27 cellular contexts compared by ENCODE assay signal in the genomic region with DNA sequence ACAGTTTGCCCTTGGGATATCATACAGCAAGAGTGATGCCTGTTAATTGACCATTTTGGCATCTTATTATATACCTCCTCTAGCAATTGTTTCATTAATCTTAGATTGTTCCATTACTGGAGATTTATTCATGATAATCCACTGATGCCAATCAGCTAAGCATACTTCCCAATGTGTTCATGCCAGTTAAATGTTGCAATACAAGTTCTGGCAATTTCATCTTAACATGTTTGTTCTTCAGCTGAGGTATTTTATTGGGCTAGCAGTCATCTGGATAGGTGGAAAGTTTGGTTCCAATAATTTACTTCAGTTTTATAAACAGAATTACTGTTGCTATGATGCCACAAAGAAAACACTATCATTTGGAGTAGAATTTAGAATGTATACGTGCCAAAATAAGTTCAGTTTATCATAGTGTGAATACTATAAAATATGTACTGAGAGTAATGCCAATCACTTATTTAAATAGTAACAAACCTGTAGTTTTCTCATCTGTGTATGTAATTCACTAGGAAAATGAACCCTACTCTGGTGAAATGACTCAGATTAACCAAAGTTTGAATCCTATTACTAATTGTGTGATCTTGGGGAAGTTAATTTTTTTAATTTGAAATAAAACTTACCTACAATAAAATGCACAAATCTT. TPM values are rescaled to one million over a fixed set of nuclear protein-coding genes. Genes with fewer than 3 reads are reported as not detected.
"Had no signal": no experiment of that assay in that cellular context is flagged by ENCODE, and none has a peak within 500 bp of the region (broad histone marks: within the 10 kb centered on the region; RNA-seq: fewer than 3 reads in every experiment).

No MANE protein-coding gene starts in this region.

- DNase-seq: activated CD4-positive, alpha-beta T cell treated with anti-CD3 and anti-CD28 coated beads, Interleukin-2, amount 10 ng/mL, durations not matched to agents 7 days and 5 days; activated CD4-positive, CD25-positive, alpha-beta regulatory T cell treated with anti-CD3 and anti-CD28 coated beads, Interleukin-2, amount 50 U/mL, for 72 hours; activated CD8-positive, alpha-beta T cell treated with anti-CD3 and anti-CD28 coated beads for 36 hours; activated naive CD4-positive, alpha-beta T cell; activated T-cell treated with anti-CD3 and anti-CD28 coated beads, Interleukin-2, amount 50 U/mL, for 4 hours; cerebellar nuclear complex; colonic mucosa; effector CD8-positive, alpha-beta T cell; foreskin fibroblast; head of caudate nucleus; hippocampal formation; kidney; lower lobe of right lung; mesendoderm; natural killer cell; occipital lobe; right cardiac atrium; stimulated activated CD4-positive, alpha-beta T cell treated with anti-CD3 and anti-CD28 coated beads, Interleukin-2, amount 100 ng/mL, for 48 hours; tibial artery; WERI-Rb-1 had no signal

- H3K79me2 ChIP-seq: parathyroid adenoma had no signal

- H3K36me3 Mint-ChIP-seq: natural killer cell, neural progenitor cell had no signal

- H3K9me3 Mint-ChIP-seq: activated CD4-positive, alpha-beta T cell treated with anti-CD3 and anti-CD28 coated beads, Interleukin-2, amount 10 ng/mL, durations not matched to agents 7 days and 5 days; activated CD8-positive, alpha-beta T cell treated with anti-CD3 and anti-CD28 coated beads for 36 hours; activated naive CD4-positive, alpha-beta T cell treated with anti-CD3 and anti-CD28 coated beads, Interleukin-2, amount 50 U/mL, for 72 hours; activated T-cell treated with anti-CD3 and anti-CD28 coated beads, Interleukin-2, amount 50 U/mL, for 4 hours; activated T-helper 17 cell treated with anti-CD3 and anti-CD28 coated beads, Interleukin-2, amount 50 U/mL, for 72 hours; natural killer cell; neural progenitor cell had no signal

- H3K9ac ChIP-seq: neural progenitor cell, parathyroid adenoma had no signal

- H3K4me1 ChIP-seq: colonic mucosa, neural progenitor cell, parathyroid adenoma had no signal

- H3K9me3 ChIP-seq: colonic mucosa, lower lobe of right lung, suprapubic skin, tibial artery had no signal

- H2AFZ ChIP-seq: neural progenitor cell, parathyroid adenoma had no signal

- H3K4me3 ChIP-seq: cardiac muscle cell, colonic mucosa, lower lobe of right lung, neural progenitor cell, suprapubic skin, tibial artery had no signal

- H3K4me3 Mint-ChIP-seq: activated CD8-positive, alpha-beta T cell treated with anti-CD3 and anti-CD28 coated beads for 36 hours; activated T-cell treated with anti-CD3 and anti-CD28 coated beads, Interleukin-2, amount 50 U/mL, for 4 hours; natural killer cell; neural progenitor cell had no signal

- ATAC-seq: activated CD8-positive, alpha-beta T cell treated with anti-CD3 and anti-CD28 coated beads for 36 hours; activated T-cell treated with anti-CD3 and anti-CD28 coated beads, Interleukin-2, amount 50 U/mL, for 4 hours; activated T-helper 17 cell treated with anti-CD3 and anti-CD28 coated beads, Interleukin-2, amount 50 U/mL, for 72 hours; natural killer cell; right cardiac atrium had no signal

- H3K4me2 ChIP-seq: neural progenitor cell had no signal

- H3K4me1 Mint-ChIP-seq: activated T-helper 17 cell treated with anti-CD3 and anti-CD28 coated beads, Interleukin-2, amount 50 U/mL, for 72 hours; natural killer cell; neural progenitor cell had no signal

- H3K27ac ChIP-seq: cardiac muscle cell, colonic mucosa, lower lobe of right lung, neural progenitor cell, parathyroid adenoma, suprapubic skin, tibial artery, WERI-Rb-1 had no signal

- H3K27me3 ChIP-seq: colonic mucosa had no signal

- H3K27ac Mint-ChIP-seq: activated CD4-positive, alpha-beta T cell treated with anti-CD3 and anti-CD28 coated beads, Interleukin-2, amount 10 ng/mL, durations not matched to agents 7 days and 5 days; activated CD8-positive, alpha-beta T cell treated with anti-CD3 and anti-CD28 coated beads for 36 hours; activated naive CD4-positive, alpha-beta T cell treated with anti-CD3 and anti-CD28 coated beads, Interleukin-2, amount 50 U/mL, for 72 hours; activated T-helper 17 cell treated with anti-CD3 and anti-CD28 coated beads, Interleukin-2, amount 50 U/mL, for 72 hours; natural killer cell; neural progenitor cell had no signal

- H3K36me3 ChIP-seq: cardiac muscle cell, colonic mucosa, lower lobe of right lung, neural progenitor cell, suprapubic skin, tibial artery, WERI-Rb-1 had no signal

RNA-seq across cellular contexts. Expression of a gene that starts 27.9 kb away (rescaled TPM):
- total RNA-seq: activated CD4-positive, alpha-beta T cell treated with anti-CD3 and anti-CD28 coated beads, Interleukin-2, amount 10 ng/mL, durations not matched to agents 7 days and 5 days; activated CD8-positive, alpha-beta T cell treated with anti-CD3 and anti-CD28 coated beads for 36 hours; activated T-cell treated with anti-CD3 and anti-CD28 coated beads, Interleukin-2, amount 50 U/mL, for 4 hours; cardiac muscle cell; lower lobe of right lung; natural killer cell; right cardiac atrium; ureter had no signal
- polyA plus RNA-seq: cardiac muscle cell, right cardiac atrium had no signal
